ENCODE assay signal across 38 cellular contexts in the genomic region with DNA sequence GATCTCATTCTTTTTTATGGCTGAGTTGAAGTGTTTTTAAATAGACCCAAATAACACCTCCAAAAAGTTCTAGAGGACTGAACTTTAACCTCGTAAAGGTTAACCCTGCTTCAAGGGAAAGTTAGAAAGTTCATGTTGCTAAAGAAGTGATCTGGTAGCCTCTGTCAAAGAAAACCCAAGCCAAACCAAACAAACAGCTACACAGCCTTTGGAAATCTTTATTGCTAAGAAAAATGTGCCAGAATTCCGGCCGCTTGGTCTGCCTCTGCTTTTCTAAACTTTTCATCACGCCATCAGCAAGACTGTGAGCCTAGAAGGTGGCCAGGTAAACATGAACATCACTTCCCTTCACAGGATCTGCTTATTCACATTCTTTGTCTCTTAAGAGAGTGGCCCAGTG.
"Had no signal": no experiment of that assay in that cellular context is flagged by ENCODE, and none has a peak within 500 bp of the region (broad histone marks: within the 10 kb centered on the region; RNA-seq: fewer than 3 reads in every experiment).

No MANE protein-coding gene starts in this region.

- H3K9me3 Mint-ChIP-seq: activated CD4-positive, alpha-beta T cell treated with anti-CD3 and anti-CD28 coated beads, Interleukin-2, amount 10 ng/mL, durations not matched to agents 7 days and 5 days; activated naive CD4-positive, alpha-beta T cell treated with anti-CD3 and anti-CD28 coated beads, Interleukin-2, amount 50 U/mL, for 72 hours; activated T-helper 2 cell treated with anti-CD3 and anti-CD28 coated beads, Interferon-gamma antibody, Interleukin-2, Interleukin-4, amounts not matched to agents 10 μg/mL and 5 μg/mL and 100 μg/mL, durations not matched to agents 14 hours and 24 hours and 36 hours had no signal

- ATAC-seq: activated CD4-positive, alpha-beta T cell treated with anti-CD3 and anti-CD28 coated beads for 36 hours; activated CD4-positive, CD25-positive, alpha-beta regulatory T cell treated with anti-CD3 and anti-CD28 coated beads, Interleukin-2, amount 50 U/mL, for 24 hours; activated CD8-positive, alpha-beta memory T cell treated with anti-CD3 and anti-CD28 coated beads, Interleukin-2, amount 10 ng/mL, durations not matched to agents 7 days and 5 days; activated naive CD4-positive, alpha-beta T cell treated with anti-CD3 and anti-CD28 coated beads, Interleukin-2, amount 50 U/mL, for 72 hours; body of pancreas; PC-3; Right ventricle myocardium inferior; SK-N-SH treated with all-trans-retinoic acid at 6 μM for 48 hours had no signal

- H3K4me3 ChIP-seq: adrenal gland, body of pancreas, breast epithelium, Peyer's patch had no signal

- H3K4me3 Mint-ChIP-seq: activated CD4-positive, alpha-beta T cell treated with anti-CD3 and anti-CD28 coated beads for 36 hours; activated CD4-positive, alpha-beta T cell treated with anti-CD3 and anti-CD28 coated beads, Interleukin-2, amount 10 ng/mL, durations not matched to agents 7 days and 5 days; activated CD8-positive, alpha-beta memory T cell treated with anti-CD3 and anti-CD28 coated beads, Interleukin-2, amount 10 ng/mL, durations not matched to agents 7 days and 5 days had no signal

- H3K27me3 Mint-ChIP-seq: activated CD4-positive, alpha-beta T cell treated with anti-CD3 and anti-CD28 coated beads for 36 hours; activated CD4-positive, alpha-beta T cell treated with anti-CD3 and anti-CD28 coated beads, Interleukin-2, amount 10 ng/mL, durations not matched to agents 7 days and 5 days; activated CD8-positive, alpha-beta memory T cell treated with anti-CD3 and anti-CD28 coated beads, Interleukin-2, amount 10 ng/mL, durations not matched to agents 7 days and 5 days had no signal

- H3K4me1 ChIP-seq: adrenal gland, breast epithelium, Peyer's patch had no signal

- H3K9me3 ChIP-seq: adrenal gland, body of pancreas, breast epithelium, Peyer's patch had no signal

- FAIRE-seq: astrocyte, TTC549 had no signal

- DNase-seq: activated CD4-positive, alpha-beta T cell treated with anti-CD3 and anti-CD28 coated beads for 36 hours; activated CD4-positive, alpha-beta T cell treated with anti-CD3 and anti-CD28 coated beads, Interleukin-2, amount 10 ng/mL, durations not matched to agents 7 days and 5 days; activated CD4-positive, alpha-beta T cell treated with anti-CD3 and anti-CD28 coated beads, Interleukin-2, amount 50 U/mL, for 48 hours; activated CD8-positive, alpha-beta memory T cell treated with anti-CD3 and anti-CD28 coated beads for 24 hours; activated CD8-positive, alpha-beta memory T cell treated with anti-CD3 and anti-CD28 coated beads, Interleukin-2, amount 10 ng/mL, durations not matched to agents 7 days and 5 days; activated CD8-positive, alpha-beta memory T cell treated with anti-CD3 and anti-CD28 coated beads, Interleukin-2, amount 50 U/mL, for 48 hours; activated gamma-delta T cell; activated naive CD4-positive, alpha-beta T cell treated with Interleukin-2 at 50 U/mL for 16 hours; activated T-cell treated with anti-CD3 and anti-CD28 coated beads, Interleukin-2, amount 50 U/mL, for 1 hour; adrenal gland; body of pancreas; NCI-H1092 treated with DMSO at 0.1 percent for 48 hours; NCI-H1417; NCI-H146; NCI-H187; NCI-H2029 treated with DMSO at 0.1 percent for 48 hours; NCI-H2107; NCI-H2171; NCI-H510A; NCI-H526; NCI-H748 treated with DMSO at 0.1 percent for 48 hours; NK-92 treated with Interleukin-12 subunit alpha and Interleukin-12 subunit beta, amount 100 ng/mL, for 24 hours; PC-3; Peyer's patch; RPMI8226; SIG-M5; SW 1271; T-helper 1 cell; T-helper 2 cell; T-helper 9 cell had no signal

- H3K27me3 ChIP-seq: adrenal gland, body of pancreas, breast epithelium, Peyer's patch had no signal

- H3K27ac Mint-ChIP-seq: activated CD4-positive, alpha-beta T cell treated with anti-CD3 and anti-CD28 coated beads for 36 hours; activated CD4-positive, alpha-beta T cell treated with anti-CD3 and anti-CD28 coated beads, Interleukin-2, amount 10 ng/mL, durations not matched to agents 7 days and 5 days; activated CD8-positive, alpha-beta memory T cell treated with anti-CD3 and anti-CD28 coated beads, Interleukin-2, amount 10 ng/mL, durations not matched to agents 7 days and 5 days; activated naive CD4-positive, alpha-beta T cell treated with anti-CD3 and anti-CD28 coated beads, Interleukin-2, amount 50 U/mL, for 72 hours; activated T-helper 2 cell treated with anti-CD3 and anti-CD28 coated beads, Interferon-gamma antibody, Interleukin-2, Interleukin-4, amounts not matched to agents 10 μg/mL and 5 μg/mL and 100 μg/mL, durations not matched to agents 14 hours and 24 hours and 36 hours had no signal

- H3K27ac ChIP-seq: adrenal gland, body of pancreas, breast epithelium, Peyer's patch had no signal

- H3K4me1 Mint-ChIP-seq: activated CD4-positive, alpha-beta T cell treated with anti-CD3 and anti-CD28 coated beads for 36 hours; activated CD4-positive, alpha-beta T cell treated with anti-CD3 and anti-CD28 coated beads, Interleukin-2, amount 10 ng/mL, durations not matched to agents 7 days and 5 days; activated CD8-positive, alpha-beta memory T cell treated with anti-CD3 and anti-CD28 coated beads, Interleukin-2, amount 10 ng/mL, durations not matched to agents 7 days and 5 days had no signal
